11 cellular contexts compared by ENCODE assay signal in the genomic region with DNA sequence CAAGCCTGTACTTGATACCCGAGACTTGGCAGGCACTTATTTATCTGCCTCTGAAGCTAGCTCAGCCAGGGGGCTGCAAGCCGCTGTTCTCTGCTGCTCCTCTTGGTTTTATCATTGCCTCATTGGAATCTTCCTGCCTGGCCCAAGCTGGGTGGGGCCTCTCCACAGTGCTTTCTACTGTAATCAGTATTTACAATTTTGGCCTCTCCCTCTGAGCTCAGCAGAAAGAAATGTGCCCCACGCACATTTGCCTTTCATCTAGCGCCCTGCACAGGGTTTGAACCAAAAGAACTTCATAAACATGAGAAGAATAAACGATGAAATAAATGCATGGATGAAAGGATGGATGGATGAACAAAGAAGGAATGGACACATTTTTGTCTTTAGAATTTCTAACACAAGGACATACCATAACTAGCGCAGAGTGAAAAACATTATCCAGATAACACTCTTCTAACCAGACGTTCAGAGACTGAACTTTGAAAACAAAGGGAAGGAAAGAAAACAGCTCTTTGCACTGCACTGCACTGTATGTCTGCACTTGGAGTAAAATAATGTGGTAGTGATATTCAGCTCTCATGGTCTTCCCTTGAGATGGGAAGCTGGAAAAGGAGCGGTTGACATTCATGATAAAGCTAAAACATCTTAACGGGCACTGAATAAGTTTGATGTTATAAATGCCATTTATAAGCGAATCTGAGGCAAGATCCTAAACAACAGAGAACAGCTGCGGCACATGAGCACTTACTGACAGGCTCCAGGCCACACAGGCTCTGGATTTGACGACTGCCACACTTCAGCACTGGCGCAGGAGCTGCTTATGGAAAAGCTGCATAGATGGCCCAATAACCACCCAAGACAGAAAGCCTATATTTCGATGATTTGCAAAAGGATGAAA.
DNase-seq lines count a peak whose midpoint lies in the region; ATAC-seq and TF ChIP-seq lines count a peak whose summit lies in the region.
"Had no signal": no experiment of that assay in that cellular context is flagged by ENCODE, and none has a peak within 500 bp of the region (broad histone marks: within the 10 kb centered on the region; RNA-seq: fewer than 3 reads in every experiment).

No MANE protein-coding gene starts in this region.

- H3K27me3 ChIP-seq in SJCRH30 = no peaks in the 10 kb centered on the region

- ATAC-seq in omental fat pad (ENCODE audit: low FRiP score) = peak; percentile 82
- ATAC-seq in stimulated activated effector memory CD8-positive, alpha-beta T cell treated with anti-CD3 and anti-CD28 coated beads, Interleukin-12 subunit alpha, Interleukin-12 subunit beta, amount 100 ng/mL, for 72 hours = no peak
- no peak for ATAC-seq in HG03159 (IDR thresholded peaks at IDR 0.05; ENCODE audit: unreplicated experiment)

- no peak for TF ChIP-seq CTCF in fibroblast of pulmonary artery (IDR thresholded peaks at IDR 0.05; ENCODE audit: low read length, missing control alignments)
- TF ChIP-seq CTCF in omental fat pad (IDR thresholded peaks at IDR 0.05) = no peak

- peaks cover 15% of the 10 kb centered on the region; the same call in 1 of the 2 replicates for H3K4me1 ChIP-seq in SJCRH30

- no peaks in the 10 kb centered on the region for H3K36me3 ChIP-seq in SJCRH30

- no peaks in the 10 kb centered on the region for H3K9me3 ChIP-seq in SJCRH30 (replicated peaks)

- no peaks in the 10 kb centered on the region for H3K9me3 Mint-ChIP-seq in stimulated activated effector memory CD8-positive, alpha-beta T cell treated with anti-CD3 and anti-CD28 coated beads, Interleukin-12 subunit alpha, Interleukin-12 subunit beta, amount 100 ng/mL, for 72 hours

- no peak overlapping the region for H3K27ac Mint-ChIP-seq in stimulated activated effector memory CD8-positive, alpha-beta T cell treated with anti-CD3 and anti-CD28 coated beads, Interleukin-12 subunit alpha, Interleukin-12 subunit beta, amount 100 ng/mL, for 72 hours

- peak; percentile 59 for DNase-seq in H4 (ENCODE audit: low spot score)
- peak; percentile 73 to 74 for DNase-seq in SJCRH30
- peak; percentile 69 for DNase-seq in fibroblast of pulmonary artery (ENCODE audit: low read depth)
- DNase-seq in omental fat pad (ENCODE audit: low spot score) = no peak
- no peak for DNase-seq in stimulated activated effector memory CD8-positive, alpha-beta T cell treated with anti-CD3 and anti-CD28 coated beads, Interleukin-12 subunit alpha, Interleukin-12 subunit beta, amount 100 ng/mL, for 72 hours (ENCODE audit: low spot score in 2 of 2)
- DNase-seq in NCI-H524 treated with DMSO at 0.1 percent for 48 hours (lab: John Stamatoyannopoulos, UW) = no peak
- DNase-seq in activated gamma-delta T cell (lab: John Stamatoyannopoulos, UW) = no peak
- DNase-seq: activated CD4-positive, CD25-positive, alpha-beta regulatory T cell; central memory CD4-positive, alpha-beta T cell had no signal

- peak overlapping the region; percentile 63 for H3K27ac ChIP-seq in SJCRH30

- H3K36me3 Mint-ChIP-seq in stimulated activated effector memory CD8-positive, alpha-beta T cell treated with anti-CD3 and anti-CD28 coated beads, Interleukin-12 subunit alpha, Interleukin-12 subunit beta, amount 100 ng/mL, for 72 hours = no peaks in the 10 kb centered on the region

- H3K4me1 Mint-ChIP-seq in stimulated activated effector memory CD8-positive, alpha-beta T cell treated with anti-CD3 and anti-CD28 coated beads, Interleukin-12 subunit alpha, Interleukin-12 subunit beta, amount 100 ng/mL, for 72 hours = no peaks in the 10 kb centered on the region

- H3K4me3 ChIP-seq in SJCRH30 = peak overlapping the region; percentile 50
- no peak overlapping the region for H3K4me3 ChIP-seq in fibroblast of pulmonary artery (replicated peaks; ENCODE audit: low read depth, low read length)

- no peak overlapping the region for H3K4me3 Mint-ChIP-seq in stimulated activated effector memory CD8-positive, alpha-beta T cell treated with anti-CD3 and anti-CD28 coated beads, Interleukin-12 subunit alpha, Interleukin-12 subunit beta, amount 100 ng/mL, for 72 hours
- H3K4me3 Mint-ChIP-seq: neural crest cell had no signal

Comparison
In these comparisons a context has a peak if more than half of its experiments do, and no peak if none do; other contexts are left out.
1. DNase-seq: peak in H4 (single experiment), SJCRH30 (2 of 2) and fibroblast of pulmonary artery (single experiment); none in omental fat pad (single experiment), stimulated activated effector memory CD8-positive, alpha-beta T cell treated with anti-CD3 and anti-CD28 coated beads, Interleukin-12 subunit alpha, Interleukin-12 subunit beta, amount 100 ng/mL, for 72 hours (0 of 2), NCI-H524 treated with DMSO at 0.1 percent for 48 hours (single experiment) and activated gamma-delta T cell (single experiment).